9 cellular contexts compared by ENCODE assay signal in the genomic region with DNA sequence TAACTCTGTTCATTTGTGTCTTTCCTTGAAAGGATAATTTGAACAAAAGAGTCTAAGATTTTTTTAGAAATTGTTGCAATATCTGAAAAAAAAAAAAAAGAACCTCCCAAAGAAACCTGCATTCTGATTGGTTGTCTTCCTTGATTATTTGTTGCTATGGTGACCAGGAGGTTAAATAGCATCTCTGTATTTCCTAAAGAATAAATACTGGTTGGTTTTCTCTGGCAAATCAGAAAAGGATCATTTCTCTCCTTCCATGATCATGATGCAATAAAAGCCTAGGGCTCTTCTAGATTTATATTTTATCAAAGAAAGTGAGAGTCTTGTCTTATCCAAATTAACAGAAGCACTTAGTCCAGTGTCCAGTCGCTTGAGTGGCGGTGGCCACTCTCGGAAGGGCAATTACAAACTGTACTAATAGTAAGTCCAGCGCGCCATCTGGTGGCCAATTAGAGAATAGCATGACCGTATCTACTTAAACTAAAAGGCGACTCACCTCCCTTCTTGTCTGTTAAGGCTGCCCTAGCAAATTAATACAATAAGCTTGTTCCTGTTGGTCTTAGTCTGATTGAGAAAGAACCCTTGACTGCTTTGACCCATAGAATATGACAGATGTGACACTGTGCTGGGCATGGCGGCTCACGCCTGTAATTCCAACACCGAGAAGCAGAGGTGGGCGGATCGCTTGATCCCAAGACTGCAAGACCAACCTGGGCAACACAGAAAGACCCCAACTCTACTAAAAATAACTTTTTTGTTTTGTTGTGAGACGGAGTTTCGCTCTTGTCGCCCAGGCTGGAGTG. TPM values are rescaled to one million over a fixed set of nuclear protein-coding genes. Genes with fewer than 3 reads are reported as not detected.
DNase-seq lines count a peak whose midpoint lies in the region; ATAC-seq and TF ChIP-seq lines count a peak whose summit lies in the region.
"Had no signal": no experiment of that assay in that cellular context is flagged by ENCODE, and none has a peak within 500 bp of the region (broad histone marks: within the 10 kb centered on the region; RNA-seq: fewer than 3 reads in every experiment).

No MANE protein-coding gene starts in this region.

- no peaks in the 10 kb centered on the region for H3K9me2 ChIP-seq in Loucy (replicated peaks; ENCODE audit: low read depth, low read length)
- H3K9me2 ChIP-seq in neural cell (ENCODE audit: insufficient read depth, low read length), result no peaks in the 10 kb centered on the region

- H4K20me1 ChIP-seq in Loucy (ENCODE audit: insufficient read depth, low read length, poor library complexity, severe bottlenecking) (no peaks in the 10 kb centered on the region), neural cell (ENCODE audit: insufficient read depth) (no peaks in the 10 kb centered on the region)

- H3K4me3 ChIP-seq in Loucy (ENCODE audit: low read length, poor library complexity, severe bottlenecking), result no peak overlapping the region
- no peak overlapping the region for H3K4me3 ChIP-seq in fibroblast of mammary gland (ENCODE audit: control insufficient read depth, low read depth, low read length)
- H3K4me3 ChIP-seq in neural cell (ENCODE audit: low read length), result peak overlapping the region; percentile 53

- H3F3A ChIP-seq in Loucy (ENCODE audit: low read depth) (no peaks in the 10 kb centered on the region), neural cell (ENCODE audit: insufficient read depth, low read length, poor library complexity, severe bottlenecking) (no peaks in the 10 kb centered on the region)

- no peaks in the 10 kb centered on the region for H3K27me3 Mint-ChIP-seq in activated T-cell treated with anti-CD3 and anti-CD28 coated beads, Interleukin-2, amount 50 U/mL, for 72 hours (ENCODE audit: low read depth)
- H3K27me3 Mint-ChIP-seq: activated naive CD8-positive, alpha-beta T cell had no signal

- H3K9me3 ChIP-seq in Loucy (ENCODE audit: insufficient read depth, low read depth, low read length), result no peaks in the 10 kb centered on the region
- H3K9me3 ChIP-seq in neural cell (ENCODE audit: low read length), result no peaks in the 10 kb centered on the region

- ATAC-seq in activated T-cell treated with anti-CD3 and anti-CD28 coated beads, Interleukin-2, amount 50 U/mL, for 72 hours (replicated peaks in 1 of 2), result peak in 1 of 2 donors; percentile 57
- no peak for ATAC-seq in GM19455 (IDR thresholded peaks at IDR 0.05; ENCODE audit: unreplicated experiment)

- no peaks in the 10 kb centered on the region for H3K27me3 ChIP-seq in Loucy (ENCODE audit: insufficient read depth, low read length, poor library complexity, severe bottlenecking)
- H3K27me3 ChIP-seq in neural cell (ENCODE audit: insufficient read depth, low read depth, low read length), result no peaks in the 10 kb centered on the region

- peak overlapping the region; percentile 75 for H3K27ac ChIP-seq in neural cell (ENCODE audit: low read length)

- H3K79me2 ChIP-seq in Loucy (ENCODE audit: insufficient read depth, low read length) (no peaks in the 10 kb centered on the region), neural cell (replicated peaks; ENCODE audit: insufficient read depth, low read length) (no peaks in the 10 kb centered on the region)

- H3K4me1 Mint-ChIP-seq in activated T-cell treated with anti-CD3 and anti-CD28 coated beads, Interleukin-2, amount 50 U/mL, for 72 hours (ENCODE audit: low read depth), result peaks cover 17% of the 10 kb centered on the region

- no peak overlapping the region for H3K4me3 Mint-ChIP-seq in activated T-cell treated with anti-CD3 and anti-CD28 coated beads, Interleukin-2, amount 50 U/mL, for 72 hours
- H3K4me3 Mint-ChIP-seq: activated naive CD8-positive, alpha-beta T cell had no signal

- H3K36me3 Mint-ChIP-seq in activated T-cell treated with anti-CD3 and anti-CD28 coated beads, Interleukin-2, amount 50 U/mL, for 72 hours (ENCODE audit: insufficient read depth in 2 of 2), result peaks cover 0 to 8% of the 10 kb centered on the region in 2 donors
- H3K36me3 Mint-ChIP-seq: activated naive CD8-positive, alpha-beta T cell had no signal

- no peak overlapping the region for H2AFZ ChIP-seq in Loucy (ENCODE audit: low read length)
- H2AFZ ChIP-seq in neural cell (ENCODE audit: low read depth, low read length), result no peak overlapping the region

- peak; percentile 59 for DNase-seq in DMS153 (lab: John Stamatoyannopoulos, UW)
- peak; percentile 85 for DNase-seq in RPMI7951 (ENCODE audit: low read depth)
- peak; percentile 79 to 80 for DNase-seq in activated T-cell treated with anti-CD3 and anti-CD28 coated beads, Interleukin-2, amount 50 U/mL, for 72 hours
- peak; percentile 88 for DNase-seq in fibroblast of mammary gland (ENCODE audit: low read depth)
- DNase-seq in stimulated activated naive CD4-positive, alpha-beta T cell treated with Interleukin-2 at 50 U/mL for 16 hours (lab: John Stamatoyannopoulos, UW), result peak; percentile 71

- TF ChIP-seq RAD21 in neural cell (conservative IDR thresholded peaks at IDR 0.05), result peak; percentile 91

- TF ChIP-seq CTCF in Loucy (conservative IDR thresholded peaks at IDR 0.05; ENCODE audit: low read length), result peak; percentile 88
- TF ChIP-seq CTCF in fibroblast of mammary gland (conservative IDR thresholded peaks at IDR 0.05; ENCODE audit: control insufficient read depth, insufficient read depth, low read depth, low read length), result peak; percentile 81
- peak; percentile 98 for TF ChIP-seq CTCF in neural cell (IDR thresholded peaks at IDR 0.05; ENCODE audit: poor library complexity, severe bottlenecking)

- TF ChIP-seq EP300 in neural cell (conservative IDR thresholded peaks at IDR 0.05; ENCODE audit: poor library complexity, severe bottlenecking), result no peak

- H3K27ac Mint-ChIP-seq in activated T-cell treated with anti-CD3 and anti-CD28 coated beads, Interleukin-2, amount 50 U/mL, for 72 hours, result no peak overlapping the region
- H3K27ac Mint-ChIP-seq: activated naive CD8-positive, alpha-beta T cell had no signal

- H3K4me1 ChIP-seq in Loucy (ENCODE audit: insufficient read depth, low read length, poor library complexity, severe bottlenecking), result no peaks in the 10 kb centered on the region

- no peak overlapping the region for H3K9ac ChIP-seq in Loucy (ENCODE audit: low read depth, low read length, poor library complexity, severe bottlenecking)
- peak overlapping the region; percentile 30 for H3K9ac ChIP-seq in neural cell (ENCODE audit: low read length)

- H3K4me2 ChIP-seq in Loucy (ENCODE audit: low read depth, low read length, poor library complexity, severe bottlenecking), result no peak overlapping the region
- H3K4me2 ChIP-seq in neural cell (ENCODE audit: low read length), result peak overlapping the region; percentile 46

- H3K9me3 Mint-ChIP-seq in activated T-cell treated with anti-CD3 and anti-CD28 coated beads, Interleukin-2, amount 50 U/mL, for 72 hours, result peaks cover 0 to 4% of the 10 kb centered on the region in 2 donors

- H3K36me3 ChIP-seq in Loucy (ENCODE audit: insufficient read depth, low read length), result no peaks in the 10 kb centered on the region
- no peaks in the 10 kb centered on the region for H3K36me3 ChIP-seq in neural cell (ENCODE audit: insufficient read depth, low read length)

TF ChIP-seq in neural cell, 6 proteins besides CTCF, POLR2A, EP300 and RAD21:
- no peak for TF ChIP-seq REST (IDR thresholded peaks at IDR 0.05; ENCODE audit: borderline replicate concordance)
- TF ChIP-seq SMC3 (conservative IDR thresholded peaks at IDR 0.05; ENCODE audit: poor library complexity), result peak; percentile 95
TF ChIP-seq in neural cell: peak in this region for 1.

RNA-seq across cellular contexts. Expression of gene PNMA8B, which starts 47.0 kb away (rescaled TPM):
- not detected in 2 replicates for total RNA-seq in RPMI7951 (2014; rRNA removed; shearing (Covaris generic))
- under 1 TPM; 0.05 to 0.12 TPM for total RNA-seq in activated T-cell treated with anti-CD3 and anti-CD28 coated beads, Interleukin-2, amount 50 U/mL, for 72 hours
- 9.9 and 10.1 TPM in 2 replicates for polyA plus RNA-seq in neural cell
- polyA minus RNA-seq in neural cell, result 24.0 and 27.0 TPM in 2 replicates

RNA-seq across cellular contexts. Expression of gene CALM3, which starts 58.5 kb away (rescaled TPM):
- total RNA-seq in RPMI7951 (2014; rRNA removed; shearing (Covaris generic)), result 173 and 174 TPM in 2 replicates
- 100 to 1,000 TPM; 292 to 300 TPM for total RNA-seq in activated T-cell treated with anti-CD3 and anti-CD28 coated beads, Interleukin-2, amount 50 U/mL, for 72 hours
- 630 and 647 TPM in 2 replicates for polyA plus RNA-seq in neural cell
- polyA minus RNA-seq in neural cell, result 378 and 451 TPM in 2 replicates
